16 cellular contexts compared by ENCODE assay signal in the genomic region with DNA sequence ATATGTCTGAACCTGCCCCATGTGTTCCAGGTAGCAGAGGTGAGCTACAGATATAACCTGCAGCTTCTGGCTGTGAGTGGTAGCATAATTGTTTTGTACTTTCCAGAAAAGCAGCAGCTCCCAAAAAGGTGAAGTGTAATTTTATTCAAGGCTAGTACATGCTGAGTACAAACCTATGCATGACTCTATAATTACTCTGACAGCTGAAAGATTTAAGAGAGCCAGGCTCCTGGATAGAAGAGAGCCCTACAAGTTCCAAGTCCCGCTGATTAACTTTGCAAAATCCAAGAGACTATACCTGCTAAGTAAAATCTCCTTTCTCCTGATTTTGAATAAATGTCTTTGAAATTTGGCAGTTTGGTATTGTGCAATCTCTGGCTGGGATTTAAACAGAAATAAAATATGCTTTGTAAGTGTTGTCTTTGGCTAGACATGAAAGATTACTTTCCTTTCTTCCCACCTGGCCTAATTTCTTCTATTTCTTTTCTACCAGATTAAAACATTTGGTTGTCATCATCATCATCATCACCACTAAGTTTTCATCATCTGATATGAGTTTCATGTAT.
DNase-seq lines count a peak whose midpoint lies in the region; ATAC-seq, FAIRE-seq and TF ChIP-seq lines count a peak whose summit lies in the region.
"Had no signal": no experiment of that assay in that cellular context is flagged by ENCODE, and none has a peak within 500 bp of the region (broad histone marks: within the 10 kb centered on the region; RNA-seq: fewer than 3 reads in every experiment).

No MANE protein-coding gene starts in this region.

- TF ChIP-seq RAD21 in A549 (conservative IDR thresholded peaks at IDR 0.05 in 1 of 2, IDR thresholded peaks at IDR 0.05 in 1 of 2) (no peak), K562 (CRISPR knock-in tag; conservative IDR thresholded peaks at IDR 0.05 in 1 of 2, IDR thresholded peaks at IDR 0.05 in 1 of 2) (no peak)

- in situ Hi-C loops in K562 (cut with MboI) = no loop called here

- no peak overlapping the region for H3K9ac ChIP-seq in K562 (ENCODE audit: insufficient read depth in 1 of 2, low read depth in 2 of 2, low read length in 2 of 2)
- H3K9ac ChIP-seq: BLaER1 treated with 17β-estradiol and CSF1 and Interleukin-3, amounts not matched to agents 10 nM and 100 nM had no signal

- TF ChIP-seq POLR2A in A549 (IDR thresholded peaks at IDR 0.05; ENCODE audit: low read length) = no peak
- no peak for TF ChIP-seq POLR2A in GM12891 (IDR thresholded peaks at IDR 0.05; ENCODE audit: low read depth, low read length)
- no peak for TF ChIP-seq POLR2A in K562 (conservative IDR thresholded peaks at IDR 0.05)

- no peaks in the 10 kb centered on the region for H3K36me3 ChIP-seq in K562 (ENCODE audit: control insufficient read depth, insufficient read depth, low read length)

- TF ChIP-seq CTCF in A549 (IDR thresholded peaks at IDR 0.05) (no peak), K562 (IDR thresholded peaks at IDR 0.05 in 2 of 3, conservative IDR thresholded peaks at IDR 0.05 in 1 of 3; ENCODE audit: insufficient read depth in 2 of 3, low read depth in 1 of 3, low read length in 3 of 3) (no peak)

- H3K9me3 ChIP-seq in A549 = no peaks in the 10 kb centered on the region
- no peaks in the 10 kb centered on the region; the same call in 1 of the 2 replicates for H3K9me3 ChIP-seq in K562 (replicated peaks; ENCODE audit: control insufficient read depth, insufficient read depth, low read depth, low read length)
- H3K9me3 ChIP-seq: SJCRH30 had no signal

- CTCF ChIA-PET in A549 (lab: Yijun Ruan, JAX) = no interaction called here
- CTCF ChIA-PET in K562 (lab: Yijun Ruan, JAX; ENCODE audit: low intra/inter-chr PET ratio) = no interaction called here

- H3K4me2 ChIP-seq in A549 (no peak overlapping the region), K562 (ENCODE audit: insufficient read depth, low read length) (no peak overlapping the region)

- POLR2A ChIA-PET in A549 (lab: Yijun Ruan, JAX) = no interaction called here
- POLR2A ChIA-PET in K562 (lab: Yijun Ruan, JAX) = no interaction called here

- TF ChIP-seq EP300 in A549 (IDR thresholded peaks at IDR 0.05) (no peak), K562 (IDR thresholded peaks at IDR 0.05; ENCODE audit: low read length) (no peak)

- H3K27me3 Mint-ChIP-seq in memory B cell = no peaks in the 10 kb centered on the region
- H3K27me3 Mint-ChIP-seq: IgD-negative memory B cell had no signal

- no peak overlapping the region for H2AFZ ChIP-seq in K562 (ENCODE audit: low read depth, low read length)

- no peak overlapping the region for H3K27ac ChIP-seq in A549
- H3K27ac ChIP-seq in K562 (ENCODE audit: extremely low read depth, low read depth, low read length) = no peak overlapping the region
- H3K27ac ChIP-seq: BLaER1 treated with 17β-estradiol and CSF1 and Interleukin-3, amounts not matched to agents 10 nM and 100 nM; SJCRH30 had no signal

- ATAC-seq in A549 (no peak), K562 (no peak), memory B cell (ENCODE audit: low read depth) (no peak), HG03457 (IDR thresholded peaks at IDR 0.05; ENCODE audit: unreplicated experiment) (no peak)

- FAIRE-seq in A549 (lab: Jason Lieb, UNC) = no peak
- FAIRE-seq in GM12891 (lab: Jason Lieb, UNC) = peak; percentile 9
- FAIRE-seq in K562 (lab: Jason Lieb, UNC) = no peak

- intact Hi-C loops in K562 (cut with micrococcal nuclease) = no loop called here

- DNase-seq in A549 (ENCODE audit: low read depth in 1 of 2, low spot score in 1 of 2) (no peak), GM12891 (ENCODE audit: insufficient read length, low spot score) (no peak), K562 (ENCODE audit: extremely low read depth in 1 of 4, low spot score in 3 of 4) (no peak), memory B cell (ENCODE audit: low spot score in 2 of 2) (no peak), retina (no peak), AML-193 (lab: John Stamatoyannopoulos, UW) (no peak)
- DNase-seq: H7, NCI-H1048, NCI-H1694 treated with DMSO at 0.1 percent for 48 hours, NCI-H524, OCI-M1, RPMI8226, SJCRH30 had no signal

- no TSS peak for BruUV-seq in K562 (replicated peaks; lab: Mats Ljungman, UMichigan)

- no peaks in the 10 kb centered on the region for H3K27me3 ChIP-seq in K562 (ENCODE audit: control insufficient read depth in 2 of 2, insufficient read depth in 2 of 2, low read length in 2 of 2)
- H3K27me3 ChIP-seq: BLaER1 treated with 17β-estradiol and CSF1 and Interleukin-3, amounts not matched to agents 10 nM and 100 nM; SJCRH30 had no signal

- no peak overlapping the region for H3K4me3 Mint-ChIP-seq in memory B cell

- H3K27ac Mint-ChIP-seq in memory B cell = peak overlapping the region; percentile 78

- no peaks in the 10 kb centered on the region for H3K9me3 Mint-ChIP-seq in memory B cell

- 100% methylated on average over 1 of the region's 1 CpG for WGBS in A549 (ENCODE audit: missing lambda C conversion rate)
- WGBS in K562 (ENCODE audit: insufficient coverage, low coverage, missing lambda C conversion rate) = 71% methylated on average over 1 of the region's 1 CpG

- H3K79me2 ChIP-seq in K562 (ENCODE audit: control insufficient read depth, insufficient read depth, low read length) = no peaks in the 10 kb centered on the region

- H3K4me3 ChIP-seq in A549 (no peak overlapping the region), K562 (no peak overlapping the region)
- H3K4me3 ChIP-seq: BLaER1 treated with 17β-estradiol and CSF1 and Interleukin-3, amounts not matched to agents 10 nM and 100 nM; SJCRH30 had no signal

- H3K4me1 ChIP-seq in A549 = no peaks in the 10 kb centered on the region
- no peaks in the 10 kb centered on the region for H3K4me1 ChIP-seq in K562 (replicated peaks in 1 of 2; ENCODE audit: control insufficient read depth in 2 of 2, insufficient read depth in 2 of 2, low read length in 2 of 2)

- no peaks in the 10 kb centered on the region for H3K9me1 ChIP-seq in K562 (ENCODE audit: control insufficient read depth, insufficient read depth, low read length)

- peaks cover 24% of the 10 kb centered on the region for H3K4me1 Mint-ChIP-seq in memory B cell

- H3K36me3 Mint-ChIP-seq in memory B cell = peaks cover 21% of the 10 kb centered on the region

- H4K20me1 ChIP-seq in K562 (replicated peaks; ENCODE audit: control insufficient read depth, insufficient read depth, low read length) = no peaks in the 10 kb centered on the region

TF ChIP-seq in A549, 52 proteins besides CTCF, POLR2A, EP300 and RAD21:
- TF ChIP-seq CEBPB (IDR thresholded peaks at IDR 0.05) (peak; percentile 32 to 40; a peak in 2 of 4 replicates), ESRRA (IDR thresholded peaks at IDR 0.05; ENCODE audit: borderline replicate concordance, low read length) (no peak)
- TF ChIP-seq, protein P1, sequence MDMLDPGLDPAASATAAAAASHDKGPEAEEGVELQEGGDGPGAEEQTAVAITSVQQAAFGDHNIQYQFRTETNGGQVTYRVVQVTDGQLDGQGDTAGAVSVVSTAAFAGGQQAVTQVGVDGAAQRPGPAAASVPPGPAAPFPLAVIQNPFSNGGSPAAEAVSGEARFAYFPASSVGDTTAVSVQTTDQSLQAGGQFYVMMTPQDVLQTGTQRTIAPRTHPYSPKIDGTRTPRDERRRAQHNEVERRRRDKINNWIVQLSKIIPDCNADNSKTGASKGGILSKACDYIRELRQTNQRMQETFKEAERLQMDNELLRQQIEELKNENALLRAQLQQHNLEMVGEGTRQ (IDR thresholded peaks at IDR 0.05) = no peak

TF ChIP-seq in GM12891, 5 proteins besides CTCF, POLR2A, EP300 and RAD21:
- TF ChIP-seq TAF1 (IDR thresholded peaks at IDR 0.05; ENCODE audit: low read depth, low read length) = no peak
- TF ChIP-seq POLR2AphosphoS5 (IDR thresholded peaks at IDR 0.05; ENCODE audit: low read depth, low read length) = no peak
- no peak for TF ChIP-seq POU2F2 (IDR thresholded peaks at IDR 0.05; ENCODE audit: low read depth, low read length)
- no peak for TF ChIP-seq SPI1 (IDR thresholded peaks at IDR 0.05; ENCODE audit: low read depth, low read length)
- TF ChIP-seq PAX5 (IDR thresholded peaks at IDR 0.05; ENCODE audit: insufficient read depth, low read length, severe bottlenecking) = no peak

TF ChIP-seq in K562, 482 proteins besides CTCF, POLR2A, EP300 and RAD21:
- peak; percentile 86 for TF ChIP-seq CEBPB (tag; IDR thresholded peaks at IDR 0.05)
- peak; percentile 18 for TF ChIP-seq MEIS2 (IDR thresholded peaks at IDR 0.05; ENCODE audit: partially characterized antibody)
- TF ChIP-seq, protein P2, sequence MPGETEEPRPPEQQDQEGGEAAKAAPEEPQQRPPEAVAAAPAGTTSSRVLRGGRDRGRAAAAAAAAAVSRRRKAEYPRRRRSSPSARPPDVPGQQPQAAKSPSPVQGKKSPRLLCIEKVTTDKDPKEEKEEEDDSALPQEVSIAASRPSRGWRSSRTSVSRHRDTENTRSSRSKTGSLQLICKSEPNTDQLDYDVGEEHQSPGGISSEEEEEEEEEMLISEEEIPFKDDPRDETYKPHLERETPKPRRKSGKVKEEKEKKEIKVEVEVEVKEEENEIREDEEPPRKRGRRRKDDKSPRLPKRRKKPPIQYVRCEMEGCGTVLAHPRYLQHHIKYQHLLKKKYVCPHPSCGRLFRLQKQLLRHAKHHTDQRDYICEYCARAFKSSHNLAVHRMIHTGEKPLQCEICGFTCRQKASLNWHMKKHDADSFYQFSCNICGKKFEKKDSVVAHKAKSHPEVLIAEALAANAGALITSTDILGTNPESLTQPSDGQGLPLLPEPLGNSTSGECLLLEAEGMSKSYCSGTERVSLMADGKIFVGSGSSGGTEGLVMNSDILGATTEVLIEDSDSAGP (CRISPR knock-in tag; IDR thresholded peaks at IDR 0.05) = no peak
- no peak for TF ChIP-seq CEBPG (CRISPR knock-in tag; IDR thresholded peaks at IDR 0.05)
- TF ChIP-seq CEBPG (tag; conservative IDR thresholded peaks at IDR 0.05 in 1 of 2, IDR thresholded peaks at IDR 0.05 in 1 of 2) = peak; percentile 68 to 87; a peak in 3 of 4 replicates
